23 cellular contexts compared by ENCODE assay signal in genomic region chr1:208326033-208326432, GRCh38.
"Had no signal": no experiment of that assay in that cellular context is flagged by ENCODE, and none has a peak within 500 bp of the region (broad histone marks: within the 10 kb centered on the region; RNA-seq: fewer than 3 reads in every experiment).

No MANE protein-coding gene starts in this region.

- H3K79me2 ChIP-seq: hepatocyte had no signal

- H2AFZ ChIP-seq: hepatocyte had no signal

- H3K27ac ChIP-seq: esophagus muscularis mucosa, hepatocyte, left lung, thoracic aorta, WERI-Rb-1 had no signal

- H3K36me3 ChIP-seq: esophagus muscularis mucosa, left lung, thoracic aorta, WERI-Rb-1 had no signal

- DNase-seq: activated CD4-positive, alpha-beta T cell treated with anti-CD3 and anti-CD28 coated beads, Interleukin-2, amount 50 U/mL, for 1 hour; activated CD4-positive, CD25-positive, alpha-beta regulatory T cell treated with anti-CD3 and anti-CD28 coated beads, Interleukin-2, amount 50 U/mL, for 72 hours; activated CD8-positive, alpha-beta T cell treated with anti-CD3 and anti-CD28 coated beads, Interleukin-2, amount 10 ng/mL, durations not matched to agents 7 days and 5 days; aorta; effector memory CD8-positive, alpha-beta T cell; glutamatergic neuron; immature natural killer cell; kidney glomerular epithelial cell; left lung; naive B cell; occipital lobe; stimulated activated CD4-positive, alpha-beta T cell treated with anti-CD3 and anti-CD28 coated beads, Interleukin-2, amount 100 ng/mL, for 48 hours; stimulated activated naive CD4-positive, alpha-beta T cell treated with Interleukin-2 at 50 U/mL for 16 hours; WERI-Rb-1 had no signal

- H3K4me1 ChIP-seq: esophagus muscularis mucosa, left lung had no signal

- H3K9me3 ChIP-seq: esophagus muscularis mucosa, left lung, thoracic aorta had no signal

- FAIRE-seq: colon, endothelial cell of umbilical vein, frontal cortex, TTC549 had no signal

- H3K27me3 ChIP-seq: esophagus muscularis mucosa, hepatocyte had no signal

- H3K4me3 ChIP-seq: esophagus muscularis mucosa, hepatocyte, left lung, lung, smooth muscle cell, thoracic aorta had no signal

- H3K4me2 ChIP-seq: hepatocyte, smooth muscle cell had no signal
